In the genomic region with DNA sequence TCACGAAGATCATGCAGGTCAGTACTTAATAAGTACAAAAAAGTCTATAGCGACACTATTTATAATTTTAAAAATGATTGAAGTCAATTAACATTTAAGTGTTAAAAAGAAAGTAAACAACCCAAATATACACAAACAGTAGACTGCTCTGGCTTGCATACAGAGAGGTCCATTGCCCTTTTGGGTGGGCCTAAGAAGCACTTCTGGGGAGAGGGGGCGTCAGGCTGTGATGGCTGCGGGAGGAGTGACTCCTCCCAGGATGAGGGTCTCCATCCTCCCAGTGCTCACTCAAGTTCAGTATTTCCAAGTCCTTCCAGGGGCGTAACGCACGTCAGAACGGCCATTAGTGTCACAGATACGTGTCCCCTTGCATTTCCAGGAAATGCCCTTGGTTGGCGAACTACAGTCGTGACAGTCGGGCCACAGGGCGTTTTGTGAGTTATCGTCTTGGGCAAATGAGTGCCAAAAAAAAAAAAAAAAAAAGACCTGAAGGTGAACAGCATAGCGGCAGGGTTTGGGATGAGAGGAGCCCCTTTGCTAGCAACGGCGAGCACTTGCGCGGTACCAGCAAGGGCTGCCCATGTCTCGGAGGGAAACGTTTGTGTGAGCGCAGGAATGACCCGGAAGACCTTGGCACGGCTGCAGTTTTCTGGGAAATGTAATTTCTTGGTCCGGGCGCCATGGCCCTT, we compare ENCODE assay signal across 8 cellular contexts. TPM values are rescaled to one million over a fixed set of nuclear protein-coding genes. Genes with fewer than 3 reads are reported as not detected.
DNase-seq lines count a peak whose midpoint lies in the region; TF ChIP-seq lines count a peak whose summit lies in the region.

A gene with protein sequence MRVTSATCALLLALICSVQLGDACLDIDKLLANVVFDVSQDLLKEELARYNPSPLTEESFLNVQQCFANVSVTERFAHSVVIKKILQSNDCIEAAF (minus strand): TSS at position 463 of the 689 bp plus-strand sequence. CDS start 82,596 bp downstream, outside the sequence.

- 5 to 7% methylated on average over 26 of the region's 26 CpGs for WGBS in sigmoid colon, 2 donors

- no peak for TF ChIP-seq POLR2A in sigmoid colon (IDR thresholded peaks at IDR 0.05)

- DNase-seq in H4 (ENCODE audit: low spot score) = peak; percentile 57
- DNase-seq in RKO (ENCODE audit: low spot score) = peak; percentile 88
- DNase-seq in iPS DF 19.7 (ENCODE audit: low read depth, low spot score) = peak; percentile 57
- no peak for DNase-seq in sigmoid colon
- DNase-seq in HT-29 (ENCODE audit: low spot score) = no peak

- no peaks in the 10 kb centered on the region for H3K27me3 ChIP-seq in sigmoid colon

- TF ChIP-seq EP300 in sigmoid colon (IDR thresholded peaks at IDR 0.05) = no peak

- H3K36me3 ChIP-seq in KOPT-K1 (ENCODE audit: insufficient read depth, low read length) (peaks cover 33% of the 10 kb centered on the region), sigmoid colon (peaks cover 14 to 32% (median 25%) of the 10 kb centered on the region in 4 donors)

- intact Hi-C loops in sigmoid colon (cut with DNase I) = loop anchor here (1.0 to 10.0 kb wide), 3 partner anchors 56 to 968 kb away; partner anchors contain the start of genes COX6B1, ETV2 and ZNF599

- H3K9me3 ChIP-seq in KOPT-K1 (ENCODE audit: insufficient read depth, low read length, poor library complexity, severe bottlenecking) = peaks cover 29% of the 10 kb centered on the region
- H3K9me3 ChIP-seq in sigmoid colon = peaks cover 0 to 12% (median 8%) of the 10 kb centered on the region in 4 donors

- peaks cover 0 to 27% (median 12%) of the 10 kb centered on the region in 4 donors for H3K4me1 ChIP-seq in sigmoid colon

- H3K4me3 ChIP-seq in sigmoid colon = peak within 1 kb of the TSS; percentile 64 to 91 (median 88)

- TF ChIP-seq CTCF in GM12872 (IDR thresholded peaks at IDR 0.05; ENCODE audit: insufficient read depth, low read depth, low read length) (peak; percentile 22; the same call in 1 of the 3 replicates), sigmoid colon (IDR thresholded peaks at IDR 0.05) (peak in 2 of 4 experiments; percentile 8 to 15)

- H3K27ac ChIP-seq in KOPT-K1 (ENCODE audit: low read depth, low read length, poor library complexity, severe bottlenecking) (peak within 1 kb of the TSS; percentile 94), angular gyrus (ENCODE audit: low read depth, low read length) (peak within 1 kb of the TSS; percentile 87), sigmoid colon (peak within 1 kb of the TSS; percentile 97 to 99 (median 98))

RNA-seq across cellular contexts. Expression of the gene that starts here (rescaled TPM):
- total RNA-seq in H4 (2014; rRNA removed; shearing (Covaris generic)) = 0.35 TPM in 1 of 2 replicates, not detected in the other
- 1 to 10 TPM in 2 of 4 donors, under 1 TPM in 2; 0.49 to 1.7 (median 1.1) TPM for total RNA-seq in sigmoid colon
- under 1 TPM in 1 of 3 donors, not detected in 2; 0.71 TPM for polyA plus RNA-seq in sigmoid colon
- not detected in 2 replicates for total RNA-seq in HT-29 (2014; rRNA removed; shearing (Covaris generic))

Comparison
In these comparisons a context has a peak if more than half of its experiments do, and no peak if none do; other contexts are left out.
1. Peak in DNase-seq in H4; RNA of the gene not detected or under 1 TPM.
2. DNase-seq: peak in RKO (single experiment) and iPS DF 19.7 (single experiment); none in sigmoid colon (single experiment) and HT-29 (single experiment).
3. Peak in every context shown above with its lines, with median percentiles within 50 percentile points of each other: H3K27ac ChIP-seq.